In the genomic region with DNA sequence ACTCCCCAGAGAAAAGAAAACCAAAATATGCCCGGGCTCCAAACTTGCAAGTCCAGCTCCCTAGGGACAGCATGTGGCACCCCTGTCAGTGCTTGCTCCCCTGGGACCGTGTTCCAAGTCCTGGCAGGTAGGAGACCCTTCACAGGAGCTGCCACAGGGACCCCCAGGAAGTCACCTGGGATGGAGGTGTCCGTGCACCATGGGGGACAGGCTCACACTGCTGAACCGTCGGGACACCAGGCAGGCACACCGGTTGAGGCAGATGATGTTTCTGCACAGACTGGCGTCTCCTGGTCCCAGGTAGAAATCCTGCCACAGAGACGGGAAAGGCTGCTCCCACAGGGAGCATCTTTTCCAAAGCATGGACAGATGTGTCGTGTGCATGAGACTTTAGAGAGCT, we compare ENCODE assay signal across 22 cellular contexts. TPM values are rescaled to one million over a fixed set of nuclear protein-coding genes. Genes with fewer than 3 reads are reported as not detected.
"Had no signal": no experiment of that assay in that cellular context is flagged by ENCODE, and none has a peak within 500 bp of the region (broad histone marks: within the 10 kb centered on the region; RNA-seq: fewer than 3 reads in every experiment).

No MANE protein-coding gene starts in this region.

- H3K79me2 ChIP-seq: hepatocyte had no signal

- H3K27ac Mint-ChIP-seq: activated naive CD8-positive, alpha-beta T cell; activated T-cell treated with anti-CD3 and anti-CD28 coated beads, Interleukin-2, amount 50 U/mL, for 72 hours; dendritic cell treated with granulocyte-macrophage colony-stimulating factor and Interleukin-4, amounts not matched to agents 40 ng/mL and 50 ng/mL, for 4 days had no signal

- DNase-seq: activated CD4-positive, alpha-beta T cell treated with anti-CD3 and anti-CD28 coated beads, Interleukin-2, amount 50 U/mL, for 4 hours; activated CD4-positive, CD25-positive, alpha-beta regulatory T cell treated with anti-CD3 and anti-CD28 coated beads, Interleukin-2, amount 50 U/mL, for 72 hours; activated T-cell treated with anti-CD3 and anti-CD28 coated beads, Interleukin-2, amount 50 U/mL, for 72 hours; effector memory CD4-positive, alpha-beta T cell; esophagus squamous epithelium; left colon; lower lobe of right lung; midbrain; psoas muscle; stimulated activated CD4-positive, alpha-beta T cell treated with anti-CD3 and anti-CD28 coated beads, Interleukin-4, amount 100 ng/mL, for 1 hour; stomach; trophoblast cell had no signal

- H3K36me3 Mint-ChIP-seq: activated naive CD8-positive, alpha-beta T cell had no signal

- H3K36me3 ChIP-seq: lower lobe of right lung had no signal

- H3K9me3 ChIP-seq: esophagus squamous epithelium, lower lobe of right lung, psoas muscle, stomach had no signal

- H3K27ac ChIP-seq: esophagus squamous epithelium, hepatocyte, lower lobe of right lung, psoas muscle, stomach had no signal

- H3K4me3 ChIP-seq: esophagus squamous epithelium, hepatocyte, lower lobe of right lung, psoas muscle, smooth muscle cell, stomach had no signal

- H3K4me3 Mint-ChIP-seq: activated naive CD8-positive, alpha-beta T cell; activated T-cell treated with anti-CD3 and anti-CD28 coated beads, Interleukin-2, amount 50 U/mL, for 72 hours; dendritic cell treated with granulocyte-macrophage colony-stimulating factor and Interleukin-4, amounts not matched to agents 40 ng/mL and 50 ng/mL, for 4 days had no signal

- H3K4me2 ChIP-seq: hepatocyte, smooth muscle cell had no signal

- H3K27me3 Mint-ChIP-seq: activated naive CD8-positive, alpha-beta T cell had no signal

- H3K9me3 Mint-ChIP-seq: dendritic cell treated with granulocyte-macrophage colony-stimulating factor and Interleukin-4, amounts not matched to agents 40 ng/mL and 50 ng/mL, for 4 days had no signal

- H3K4me1 ChIP-seq: psoas muscle had no signal

- H2AFZ ChIP-seq: hepatocyte had no signal

- H3K27me3 ChIP-seq: hepatocyte had no signal

RNA-seq across cellular contexts. Expression of gene PROZ, which starts 11.7 kb away (rescaled TPM):
- total RNA-seq: activated T-cell treated with anti-CD3 and anti-CD28 coated beads, Interleukin-2, amount 50 U/mL, for 72 hours; bronchial epithelial cell; cerebellum; esophagus squamous epithelium; left colon; lower lobe of right lung; omental fat pad; psoas muscle; sciatic nerve; smooth muscle cell; T-helper 1 cell treated with Interleukin-12 subunit alpha and Interleukin-12 subunit beta and Interleukin-4 antibody, amounts not matched to agents 30 ng/mL and 1 ng/mL, for 36 hours; temporal lobe had no signal

RNA-seq across cellular contexts. Expression of gene F10, which starts 24.2 kb away (rescaled TPM):
- total RNA-seq: activated T-cell treated with anti-CD3 and anti-CD28 coated beads, Interleukin-2, amount 50 U/mL, for 72 hours; T-helper 1 cell treated with Interleukin-12 subunit alpha and Interleukin-12 subunit beta and Interleukin-4 antibody, amounts not matched to agents 30 ng/mL and 1 ng/mL, for 36 hours had no signal

RNA-seq across cellular contexts. Expression of gene F7, which starts 41.2 kb away (rescaled TPM):
- total RNA-seq: activated T-cell treated with anti-CD3 and anti-CD28 coated beads, Interleukin-2, amount 50 U/mL, for 72 hours; bronchial epithelial cell; esophagus squamous epithelium; lower lobe of right lung; stomach; T-helper 1 cell treated with Interleukin-12 subunit alpha and Interleukin-12 subunit beta and Interleukin-4 antibody, amounts not matched to agents 30 ng/mL and 1 ng/mL, for 36 hours had no signal
